8 cellular contexts compared by ENCODE assay signal in the genomic region with DNA sequence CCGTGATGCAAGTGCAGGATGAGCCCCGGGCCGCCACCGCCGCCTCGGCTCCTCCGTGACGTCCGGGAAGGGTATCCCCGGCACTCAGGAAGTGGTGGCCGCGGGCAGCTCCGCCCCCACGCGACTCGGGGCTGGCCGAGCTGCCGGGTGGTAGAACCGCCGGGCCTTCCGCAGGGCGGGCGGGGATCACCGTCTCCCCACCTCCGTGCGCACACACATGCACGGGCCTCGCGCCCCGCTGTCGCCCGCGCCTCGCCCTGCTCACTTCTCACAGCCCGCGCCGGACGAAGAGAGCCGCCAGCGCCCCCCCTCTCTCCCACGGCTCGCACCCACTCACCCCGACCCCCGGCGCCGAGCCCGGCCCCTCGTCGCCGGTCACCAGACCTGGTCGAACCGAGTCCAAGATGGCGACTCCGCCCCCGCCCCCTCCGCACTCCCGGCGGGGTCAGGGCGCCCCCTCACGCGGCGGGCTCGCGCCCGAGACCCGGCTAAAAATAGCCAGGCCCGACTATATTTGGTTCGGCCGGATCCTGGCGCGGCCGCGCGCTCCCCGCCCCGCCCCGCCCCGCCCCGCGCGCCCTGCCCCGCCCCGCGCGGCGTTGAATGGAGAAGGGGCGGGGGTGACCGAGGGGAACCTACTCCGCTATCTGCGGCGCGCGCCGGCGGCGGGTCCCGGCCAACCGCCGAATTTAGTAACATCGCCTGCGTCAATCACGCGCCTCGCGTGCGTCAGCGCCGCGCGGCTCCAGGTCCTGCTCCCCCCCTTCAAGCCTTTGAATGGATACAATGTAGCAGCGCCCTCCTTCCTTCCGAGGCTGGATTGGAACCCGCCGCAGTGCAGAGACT. TPM values are rescaled to one million over a fixed set of nuclear protein-coding genes. Genes with fewer than 3 reads are reported as not detected.
DNase-seq lines count a peak whose midpoint lies in the region; ATAC-seq and TF ChIP-seq lines count a peak whose summit lies in the region.

No MANE protein-coding gene starts in this region.

- H3K27ac ChIP-seq in SK-N-MC = peak overlapping the region; percentile 90
- H3K27ac ChIP-seq in thymus (ENCODE audit: low read depth) = peak overlapping the region; percentile 97

- WGBS in thymus = under 1% methylated on average over 114 of the region's 114 CpGs

- H3K9me3 Mint-ChIP-seq in activated naive CD4-positive, alpha-beta T cell treated with anti-CD3 and anti-CD28 coated beads, Interleukin-2, amount 50 U/mL, for 72 hours = no peaks in the 10 kb centered on the region
- no peaks in the 10 kb centered on the region for H3K9me3 Mint-ChIP-seq in osteocyte (ENCODE audit: unreplicated experiment)

- DNase-seq in GM10266 (ENCODE audit: extremely low spot score) = peak; percentile 94
- peak; percentile 96 for DNase-seq in NB4 (ENCODE audit: low read depth)
- DNase-seq in SK-N-MC (ENCODE audit: low read depth, low spot score) = no peak
- peak; percentile 85 to 98 for DNase-seq in activated naive CD4-positive, alpha-beta T cell treated with anti-CD3 and anti-CD28 coated beads, Interleukin-2, amount 50 U/mL, for 72 hours (ENCODE audit: low spot score in 2 of 2)
- DNase-seq in glomerular visceral epithelial cell (ENCODE audit: extremely low spot score) = peak; percentile 94
- peak; percentile 98 for DNase-seq in osteocyte (ENCODE audit: extremely low spot score, unreplicated experiment)

- peaks cover 32% of the 10 kb centered on the region for H3K4me1 ChIP-seq in thymus (ENCODE audit: control insufficient read depth, insufficient read depth, low read length)

- no peaks in the 10 kb centered on the region for H3K36me3 ChIP-seq in SK-N-MC (ENCODE audit: insufficient read depth, low read length)
- no peaks in the 10 kb centered on the region for H3K36me3 ChIP-seq in thymus (ENCODE audit: control insufficient read depth, insufficient read depth)

- peaks cover 1% of the 10 kb centered on the region for H3K27me3 Mint-ChIP-seq in osteocyte (ENCODE audit: unreplicated experiment)

- H3K4me1 Mint-ChIP-seq in osteocyte (ENCODE audit: unreplicated experiment) = peaks cover 45% of the 10 kb centered on the region

- TF ChIP-seq CTCF in GM10266 (IDR thresholded peaks at IDR 0.05; ENCODE audit: control insufficient read depth, insufficient read depth, low read depth, missing control alignments) = peak; percentile 18
- TF ChIP-seq CTCF in NB4 (IDR thresholded peaks at IDR 0.05; ENCODE audit: low read depth, low read length) = no peak
- TF ChIP-seq CTCF in osteocyte (IDR thresholded peaks at IDR 0.05) = peak; percentile 29

- H3K9me3 ChIP-seq in SK-N-MC (ENCODE audit: low read depth, low read length) = no peaks in the 10 kb centered on the region
- no peaks in the 10 kb centered on the region for H3K9me3 ChIP-seq in thymus (ENCODE audit: control insufficient read depth)

- H3K27ac Mint-ChIP-seq in activated naive CD4-positive, alpha-beta T cell treated with anti-CD3 and anti-CD28 coated beads, Interleukin-2, amount 50 U/mL, for 72 hours = peak overlapping the region; percentile 95 to 99
- peak overlapping the region; percentile 95 for H3K27ac Mint-ChIP-seq in osteocyte (ENCODE audit: unreplicated experiment)

- ATAC-seq in HG02571 (IDR thresholded peaks at IDR 0.05; ENCODE audit: unreplicated experiment) = peak; percentile 48
- ATAC-seq in activated naive CD4-positive, alpha-beta T cell treated with anti-CD3 and anti-CD28 coated beads, Interleukin-2, amount 50 U/mL, for 72 hours = peak; percentile 69 to 71

- H3K36me3 Mint-ChIP-seq in activated naive CD4-positive, alpha-beta T cell treated with anti-CD3 and anti-CD28 coated beads, Interleukin-2, amount 50 U/mL, for 72 hours = peaks cover 7 to 17% of the 10 kb centered on the region in 2 donors
- no peaks in the 10 kb centered on the region for H3K36me3 Mint-ChIP-seq in osteocyte (ENCODE audit: unreplicated experiment)

- peak overlapping the region; percentile 95 for H3K4me3 Mint-ChIP-seq in osteocyte (ENCODE audit: unreplicated experiment)

- peak overlapping the region; percentile 89 for H3K9ac ChIP-seq in SK-N-MC (ENCODE audit: insufficient read length)

- peak overlapping the region; percentile 76 for H3K4me3 ChIP-seq in NB4 (ENCODE audit: low read depth, low read length)
- peak overlapping the region; percentile 88 for H3K4me3 ChIP-seq in SK-N-MC
- H3K4me3 ChIP-seq in thymus (ENCODE audit: low read length) = peak overlapping the region; percentile 80

- peak; percentile 62 for TF ChIP-seq POLR2A in NB4 (IDR thresholded peaks at IDR 0.05; ENCODE audit: extremely low read depth, insufficient read length)

- peaks cover 32% of the 10 kb centered on the region for H3K27me3 ChIP-seq in thymus (ENCODE audit: control insufficient read depth, insufficient read depth)

RNA-seq across cellular contexts. Expression of gene NR4A3, which starts 2.0 kb away (rescaled TPM):
- 10 to 100 TPM in 1 of 2 donors, 1 to 10 TPM in 1; 7.8 to 19.2 TPM for total RNA-seq in activated naive CD4-positive, alpha-beta T cell treated with anti-CD3 and anti-CD28 coated beads, Interleukin-2, amount 50 U/mL, for 72 hours
- total RNA-seq in osteocyte = 2.4 and 3.2 TPM in 2 replicates
- 13.6 TPM for polyA plus RNA-seq in thymus
